Comparison of ENCODE assay signal across 1 cellular context in genomic region chr19:10403137-10404021, GRCh38.
TF ChIP-seq lines count a peak whose summit lies in the region.

TSS of gene CDC37 (minus strand) at chr19:10403542. CDS start at chr19:10403479, 63 bp downstream.

TF ChIP-seq in HepG2, 621 proteins besides CTCF, POLR2A, EP300 and RAD21 (continued from another document and continues in another):
- TF ChIP-seq ZNF253 (CRISPR knock-in tag; IDR thresholded peaks at IDR 0.05; ENCODE audit: borderline replicate concordance), result no peak
- peak; percentile 57 for TF ChIP-seq SRSF1 (optimal IDR thresholded peaks at IDR 0.05; ENCODE audit: low read depth, low read length)
- TF ChIP-seq ATRX (CRISPR knock-in tag; IDR thresholded peaks at IDR 0.05; ENCODE audit: borderline replicate concordance), result no peak
- TF ChIP-seq CEBPG (CRISPR knock-in tag; IDR thresholded peaks at IDR 0.05), result no peak
- TF ChIP-seq SAFB2 (CRISPR knock-in tag; IDR thresholded peaks at IDR 0.05; ENCODE audit: borderline replicate concordance, low read depth), result peak; percentile 80; the same call in 1 of the 2 replicates
- TF ChIP-seq U2AF1 (optimal IDR thresholded peaks at IDR 0.05; ENCODE audit: low read depth, low read length), result no peak
- no peak for TF ChIP-seq RAD51 (IDR thresholded peaks at IDR 0.05; ENCODE audit: borderline replicate concordance)
- TF ChIP-seq, protein P1, sequence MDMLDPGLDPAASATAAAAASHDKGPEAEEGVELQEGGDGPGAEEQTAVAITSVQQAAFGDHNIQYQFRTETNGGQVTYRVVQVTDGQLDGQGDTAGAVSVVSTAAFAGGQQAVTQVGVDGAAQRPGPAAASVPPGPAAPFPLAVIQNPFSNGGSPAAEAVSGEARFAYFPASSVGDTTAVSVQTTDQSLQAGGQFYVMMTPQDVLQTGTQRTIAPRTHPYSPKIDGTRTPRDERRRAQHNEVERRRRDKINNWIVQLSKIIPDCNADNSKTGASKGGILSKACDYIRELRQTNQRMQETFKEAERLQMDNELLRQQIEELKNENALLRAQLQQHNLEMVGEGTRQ (IDR thresholded peaks at IDR 0.05; ENCODE audit: low read depth, low read length), result no peak
- TF ChIP-seq, protein P1 (CRISPR knock-in tag; IDR thresholded peaks at IDR 0.05; ENCODE audit: borderline replicate concordance), result no peak
- no peak for TF ChIP-seq ZNF780A (CRISPR knock-in tag; IDR thresholded peaks at IDR 0.05)
- TF ChIP-seq ZNF343 (CRISPR knock-in tag; IDR thresholded peaks at IDR 0.05), result no peak; the same call in 1 of the 2 replicates
- TF ChIP-seq ZSCAN21 (CRISPR knock-in tag; IDR thresholded peaks at IDR 0.05; ENCODE audit: borderline replicate concordance), result no peak; the same call in 1 of the 2 replicates
- TF ChIP-seq, protein P2, sequence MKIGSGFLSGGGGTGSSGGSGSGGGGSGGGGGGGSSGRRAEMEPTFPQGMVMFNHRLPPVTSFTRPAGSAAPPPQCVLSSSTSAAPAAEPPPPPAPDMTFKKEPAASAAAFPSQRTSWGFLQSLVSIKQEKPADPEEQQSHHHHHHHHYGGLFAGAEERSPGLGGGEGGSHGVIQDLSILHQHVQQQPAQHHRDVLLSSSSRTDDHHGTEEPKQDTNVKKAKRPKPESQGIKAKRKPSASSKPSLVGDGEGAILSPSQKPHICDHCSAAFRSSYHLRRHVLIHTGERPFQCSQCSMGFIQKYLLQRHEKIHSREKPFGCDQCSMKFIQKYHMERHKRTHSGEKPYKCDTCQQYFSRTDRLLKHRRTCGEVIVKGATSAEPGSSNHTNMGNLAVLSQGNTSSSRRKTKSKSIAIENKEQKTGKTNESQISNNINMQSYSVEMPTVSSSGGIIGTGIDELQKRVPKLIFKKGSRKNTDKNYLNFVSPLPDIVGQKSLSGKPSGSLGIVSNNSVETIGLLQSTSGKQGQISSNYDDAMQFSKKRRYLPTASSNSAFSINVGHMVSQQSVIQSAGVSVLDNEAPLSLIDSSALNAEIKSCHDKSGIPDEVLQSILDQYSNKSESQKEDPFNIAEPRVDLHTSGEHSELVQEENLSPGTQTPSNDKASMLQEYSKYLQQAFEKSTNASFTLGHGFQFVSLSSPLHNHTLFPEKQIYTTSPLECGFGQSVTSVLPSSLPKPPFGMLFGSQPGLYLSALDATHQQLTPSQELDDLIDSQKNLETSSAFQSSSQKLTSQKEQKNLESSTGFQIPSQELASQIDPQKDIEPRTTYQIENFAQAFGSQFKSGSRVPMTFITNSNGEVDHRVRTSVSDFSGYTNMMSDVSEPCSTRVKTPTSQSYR (CRISPR knock-in tag; IDR thresholded peaks at IDR 0.05; ENCODE audit: borderline replicate concordance), result no peak
- TF ChIP-seq RERE (CRISPR knock-in tag; IDR thresholded peaks at IDR 0.05; ENCODE audit: low read depth), result no peak
- no peak for TF ChIP-seq KDM4B (CRISPR knock-in tag; IDR thresholded peaks at IDR 0.05)
- TF ChIP-seq MED13 (CRISPR knock-in tag; IDR thresholded peaks at IDR 0.05), result 0 out of 2 replicates have a peak, but pooled peaks have one; percentile 41
- no peak for TF ChIP-seq ZNF512 (CRISPR knock-in tag; IDR thresholded peaks at IDR 0.05)
- no peak for TF ChIP-seq MLXIP (CRISPR knock-in tag; IDR thresholded peaks at IDR 0.05; ENCODE audit: borderline replicate concordance)
- TF ChIP-seq HMG20B (CRISPR knock-in tag; conservative IDR thresholded peaks at IDR 0.05), result no peak
- no peak for TF ChIP-seq WIZ (CRISPR knock-in tag; IDR thresholded peaks at IDR 0.05)
- no peak for TF ChIP-seq ZMAT3 (CRISPR knock-in tag; conservative IDR thresholded peaks at IDR 0.05)
- TF ChIP-seq, protein P3, sequence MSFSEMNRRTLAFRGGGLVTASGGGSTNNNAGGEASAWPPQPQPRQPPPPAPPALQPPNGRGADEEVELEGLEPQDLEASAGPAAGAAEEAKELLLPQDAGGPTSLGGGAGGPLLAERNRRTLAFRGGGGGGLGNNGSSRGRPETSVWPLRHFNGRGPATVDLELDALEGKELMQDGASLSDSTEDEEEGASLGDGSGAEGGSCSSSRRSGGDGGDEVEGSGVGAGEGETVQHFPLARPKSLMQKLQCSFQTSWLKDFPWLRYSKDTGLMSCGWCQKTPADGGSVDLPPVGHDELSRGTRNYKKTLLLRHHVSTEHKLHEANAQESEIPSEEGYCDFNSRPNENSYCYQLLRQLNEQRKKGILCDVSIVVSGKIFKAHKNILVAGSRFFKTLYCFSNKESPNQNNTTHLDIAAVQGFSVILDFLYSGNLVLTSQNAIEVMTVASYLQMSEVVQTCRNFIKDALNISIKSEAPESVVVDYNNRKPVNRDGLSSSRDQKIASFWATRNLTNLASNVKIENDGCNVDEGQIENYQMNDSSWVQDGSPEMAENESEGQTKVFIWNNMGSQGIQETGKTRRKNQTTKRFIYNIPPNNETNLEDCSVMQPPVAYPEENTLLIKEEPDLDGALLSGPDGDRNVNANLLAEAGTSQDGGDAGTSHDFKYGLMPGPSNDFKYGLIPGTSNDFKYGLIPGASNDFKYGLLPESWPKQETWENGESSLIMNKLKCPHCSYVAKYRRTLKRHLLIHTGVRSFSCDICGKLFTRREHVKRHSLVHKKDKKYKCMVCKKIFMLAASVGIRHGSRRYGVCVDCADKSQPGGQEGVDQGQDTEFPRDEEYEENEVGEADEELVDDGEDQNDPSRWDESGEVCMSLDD (CRISPR knock-in tag; IDR thresholded peaks at IDR 0.05; ENCODE audit: borderline replicate concordance), result 0 out of 2 replicates have a peak, but pooled peaks have one; percentile 34
- 0 out of 2 replicates have a peak, but pooled peaks have one; percentile 16 for TF ChIP-seq SIN3B (IDR thresholded peaks at IDR 0.05; ENCODE audit: low read length)
- no peak for TF ChIP-seq HBP1 (CRISPR knock-in tag; IDR thresholded peaks at IDR 0.05; ENCODE audit: low read depth)
- no peak for TF ChIP-seq PRPF4 (IDR thresholded peaks at IDR 0.05; ENCODE audit: low read depth, low read length, poor library complexity, severe bottlenecking)
- TF ChIP-seq XRCC5 (optimal IDR thresholded peaks at IDR 0.05; ENCODE audit: low read length), result no peak
- no peak for TF ChIP-seq FOXM1 (CRISPR knock-in tag; IDR thresholded peaks at IDR 0.05)
- TF ChIP-seq ZKSCAN5 (CRISPR knock-in tag; IDR thresholded peaks at IDR 0.05), result no peak
- no peak for TF ChIP-seq ZNF451 (CRISPR knock-in tag; IDR thresholded peaks at IDR 0.05)
- TF ChIP-seq ESRRA (CRISPR knock-in tag; IDR thresholded peaks at IDR 0.05; ENCODE audit: low read depth), result no peak
- TF ChIP-seq ZSCAN29 (CRISPR knock-in tag; conservative IDR thresholded peaks at IDR 0.05), result 0 out of 2 replicates have a peak, but pooled peaks have one; percentile 14
- TF ChIP-seq ZNF530 (CRISPR knock-in tag; IDR thresholded peaks at IDR 0.05; ENCODE audit: low read depth), result no peak
- no peak for TF ChIP-seq ZNF616 (CRISPR knock-in tag; IDR thresholded peaks at IDR 0.05; ENCODE audit: low read depth)
- TF ChIP-seq KMT2A (CRISPR knock-in tag; IDR thresholded peaks at IDR 0.05), result peak; percentile 47; the same call in 1 of the 2 replicates
- TF ChIP-seq FOXJ3 (CRISPR knock-in tag; IDR thresholded peaks at IDR 0.05; ENCODE audit: borderline replicate concordance), result no peak
- no peak for TF ChIP-seq ZBTB44 (CRISPR knock-in tag; IDR thresholded peaks at IDR 0.05)
- TF ChIP-seq TFAP4 (IDR thresholded peaks at IDR 0.05; ENCODE audit: borderline replicate concordance, low read depth), result no peak; the same call in 1 of the 2 replicates
